17 cellular contexts compared by ENCODE assay signal in genomic region chr6:91437295-91437694, GRCh38.
"Had no signal": no experiment of that assay in that cellular context is flagged by ENCODE, and none has a peak within 500 bp of the region (broad histone marks: within the 10 kb centered on the region; RNA-seq: fewer than 3 reads in every experiment).

No MANE protein-coding gene starts in this region.

- H3K27ac Mint-ChIP-seq: activated B cell treated with CpG ODN at 0.5 μM for 24 hours; activated CD4-positive, alpha-beta T cell treated with anti-CD3 and anti-CD28 coated beads, Interleukin-2, amount 10 ng/mL, durations not matched to agents 24 days and 14 days had no signal

- H3K27me3 ChIP-seq: right lobe of liver, transverse colon, vagina had no signal

- H3K36me3 Mint-ChIP-seq: naive B cell had no signal

- H3K36me3 ChIP-seq: right lobe of liver, transverse colon, vagina had no signal

- H3K9me3 Mint-ChIP-seq: activated CD4-positive, alpha-beta T cell treated with anti-CD3 and anti-CD28 coated beads, Interleukin-2, amount 10 ng/mL, durations not matched to agents 24 days and 14 days had no signal

- H3K27me3 Mint-ChIP-seq: activated B cell treated with CpG ODN at 0.5 μM for 24 hours; activated CD4-positive, alpha-beta T cell treated with anti-CD3 and anti-CD28 coated beads, Interleukin-2, amount 10 ng/mL, durations not matched to agents 24 days and 14 days; naive B cell had no signal

- H3K9me3 ChIP-seq: psoas muscle, right lobe of liver, transverse colon, vagina had no signal

- DNase-seq: activated B cell treated with CpG ODN at 0.5 μM for 24 hours; activated CD4-positive, alpha-beta T cell treated with anti-CD3 and anti-CD28 coated beads, Interleukin-2, amount 10 ng/mL, durations not matched to agents 24 days and 14 days; anterior cingulate cortex; effector memory CD4-positive, alpha-beta T cell; foreskin melanocyte; head of caudate nucleus; islet precursor cell; naive B cell; occipital lobe; psoas muscle; right lobe of liver; stimulated activated naive CD8-positive, alpha-beta T cell treated with anti-CD3 and anti-CD28 coated beads, Interleukin-15, Interleukin-2, amounts not matched to agents 100 U/mL and 50 U/mL, for 24 hours; transverse colon had no signal

- ATAC-seq: psoas muscle; right lobe of liver; stimulated activated naive CD8-positive, alpha-beta T cell treated with anti-CD3 and anti-CD28 coated beads, Interleukin-15, Interleukin-2, amounts not matched to agents 100 U/mL and 50 U/mL, for 24 hours had no signal

- H3K4me3 ChIP-seq: lung, psoas muscle, right lobe of liver, smooth muscle cell, transverse colon, vagina had no signal

- H3K27ac ChIP-seq: epithelial cell of prostate, psoas muscle, right lobe of liver, transverse colon, vagina had no signal

- H3K4me3 Mint-ChIP-seq: activated B cell treated with CpG ODN at 0.5 μM for 24 hours; activated CD4-positive, alpha-beta T cell treated with anti-CD3 and anti-CD28 coated beads, Interleukin-2, amount 10 ng/mL, durations not matched to agents 24 days and 14 days; naive B cell had no signal

- H3K4me1 Mint-ChIP-seq: activated B cell treated with CpG ODN at 0.5 μM for 24 hours, naive B cell had no signal

- H3K4me1 ChIP-seq: psoas muscle, right lobe of liver, transverse colon, vagina had no signal
